21 cellular contexts compared by ENCODE assay signal in genomic region chr9:125516381-125516960, GRCh38.
"Had no signal": no experiment of that assay in that cellular context is flagged by ENCODE, and none has a peak within 500 bp of the region (broad histone marks: within the 10 kb centered on the region; RNA-seq: fewer than 3 reads in every experiment).

No MANE protein-coding gene starts in this region.

- H3K4me3 Mint-ChIP-seq: naive thymus-derived CD8-positive, alpha-beta T cell; type B pancreatic cell had no signal

- H3K27me3 ChIP-seq: esophagus muscularis mucosa, gastrocnemius medialis, neural progenitor cell, ovary, suprapubic skin, thyroid gland, uterus had no signal

- H3K27ac ChIP-seq: epithelial cell of prostate, esophagus muscularis mucosa, gastrocnemius medialis, neural progenitor cell, suprapubic skin, thyroid gland had no signal

- H3K9me3 ChIP-seq: esophagus muscularis mucosa, gastrocnemius medialis, mucosa of descending colon, ovary, suprapubic skin, thyroid gland, uterus had no signal

- H3K9me3 Mint-ChIP-seq: naive thymus-derived CD8-positive, alpha-beta T cell; neural progenitor cell; type B pancreatic cell had no signal

- ATAC-seq: gastrocnemius medialis; left lobe of liver; mucosa of descending colon; naive thymus-derived CD8-positive, alpha-beta T cell; right cardiac atrium had no signal

- H3K27me3 Mint-ChIP-seq: naive thymus-derived CD8-positive, alpha-beta T cell; type B pancreatic cell had no signal

- H3K36me3 ChIP-seq: gastrocnemius medialis, neural progenitor cell, ovary, suprapubic skin, thyroid gland, uterus had no signal

- H3K9ac ChIP-seq: neural progenitor cell had no signal

- DNase-seq: cortex of kidney; effector memory CD4-positive, alpha-beta T cell; gastrocnemius medialis; islet precursor cell; mammary epithelial cell; mucosa of descending colon; naive thymus-derived CD8-positive, alpha-beta T cell; nucleus accumbens; ovary; right cardiac atrium; small intestine; stimulated activated CD4-positive, alpha-beta T cell treated with anti-CD3 and anti-CD28 coated beads, Interleukin-12 subunit alpha, Interleukin-12 subunit beta, amount 100 ng/mL, for 4 hours; stimulated activated naive CD4-positive, alpha-beta T cell treated with Interleukin-2 at 50 U/mL for 16 hours; thyroid gland; uterus had no signal

- H3K4me3 ChIP-seq: esophagus muscularis mucosa, gastrocnemius medialis, mucosa of descending colon, neural progenitor cell, ovary, suprapubic skin, thyroid gland, uterus had no signal

- H3K27ac Mint-ChIP-seq: neural progenitor cell, type B pancreatic cell had no signal
